Comparison of ENCODE assay signal across 27 cellular contexts in genomic region chr18:39748727-39749126, GRCh38.
DNase-seq lines count a peak whose midpoint lies in the region; ATAC-seq, FAIRE-seq and TF ChIP-seq lines count a peak whose summit lies in the region.
"Had no signal": no experiment of that assay in that cellular context is flagged by ENCODE, and none has a peak within 500 bp of the region (broad histone marks: within the 10 kb centered on the region; RNA-seq: fewer than 3 reads in every experiment).

No MANE protein-coding gene starts in this region.

- no peaks in the 10 kb centered on the region for H3K4me1 Mint-ChIP-seq in endodermal cell
- H3K4me1 Mint-ChIP-seq in activated T-cell treated with anti-CD3 and anti-CD28 coated beads, Interleukin-2, amount 50 U/mL, for 72 hours (ENCODE audit: low read depth), result no peaks in the 10 kb centered on the region
- H3K4me1 Mint-ChIP-seq: CD14-positive monocyte; CD4-positive, alpha-beta memory T cell; CD4-positive, CD25-positive, alpha-beta regulatory T cell; CD8-positive, alpha-beta memory T cell had no signal

- H2AK5ac ChIP-seq in trophoblast cell (ENCODE audit: low read length), result no peak overlapping the region

- H3K23ac ChIP-seq in trophoblast cell (ENCODE audit: low read length), result no peak overlapping the region

- H3K27me3 Mint-ChIP-seq in endodermal cell (ENCODE audit: insufficient read depth), result no peaks in the 10 kb centered on the region
- H3K27me3 Mint-ChIP-seq in activated T-cell treated with anti-CD3 and anti-CD28 coated beads, Interleukin-2, amount 50 U/mL, for 72 hours (ENCODE audit: low read depth), result no peaks in the 10 kb centered on the region
- H3K27me3 Mint-ChIP-seq: CD4-positive, alpha-beta memory T cell; CD4-positive, CD25-positive, alpha-beta regulatory T cell; CD8-positive, alpha-beta memory T cell had no signal

- H3K4me2 ChIP-seq in A549 (no peak overlapping the region), trophoblast cell (ENCODE audit: low read length) (no peak overlapping the region)
- H3K4me2 ChIP-seq: BLaER1 had no signal

- H3K9me3 ChIP-seq in A549 (peaks cover 3% of the 10 kb centered on the region; the same call in 1 of the 3 replicates), endodermal cell (ENCODE audit: control insufficient read depth, low read length) (peaks cover 27% of the 10 kb centered on the region), trophoblast cell (ENCODE audit: insufficient read depth, low read depth, low read length) (peaks cover 5% of the 10 kb centered on the region), testis (no peaks in the 10 kb centered on the region), uterus (no peaks in the 10 kb centered on the region)
- H3K9me3 ChIP-seq: BE2C, BLaER1 had no signal

- no peaks in the 10 kb centered on the region for H3K4me1 ChIP-seq in A549
- no peaks in the 10 kb centered on the region for H3K4me1 ChIP-seq in endodermal cell (ENCODE audit: control insufficient read depth, insufficient read depth, low read length)
- H3K4me1 ChIP-seq in trophoblast cell (ENCODE audit: control insufficient read depth in 1 of 2, insufficient read depth in 2 of 2, low read length in 2 of 2), result peaks cover 0 to 2% of the 10 kb centered on the region in 2 experiments
- peaks cover 1% of the 10 kb centered on the region for H3K4me1 ChIP-seq in testis
- no peaks in the 10 kb centered on the region for H3K4me1 ChIP-seq in uterus
- H3K4me1 ChIP-seq: BE2C, BLaER1 had no signal

- H3K9me3 Mint-ChIP-seq in endodermal cell, result peaks cover 17% of the 10 kb centered on the region
- peaks cover 4 to 12% of the 10 kb centered on the region in 2 donors for H3K9me3 Mint-ChIP-seq in activated T-cell treated with anti-CD3 and anti-CD28 coated beads, Interleukin-2, amount 50 U/mL, for 72 hours

- no peak overlapping the region for H2AFZ ChIP-seq in trophoblast cell (ENCODE audit: insufficient read depth, low read length, poor library complexity)

- H3K4ac ChIP-seq in trophoblast cell (ENCODE audit: low read depth, low read length), result no peak overlapping the region

- H3K27ac Mint-ChIP-seq in endodermal cell, result no peak overlapping the region
- H3K27ac Mint-ChIP-seq in activated T-cell treated with anti-CD3 and anti-CD28 coated beads, Interleukin-2, amount 50 U/mL, for 72 hours, result no peak overlapping the region
- H3K27ac Mint-ChIP-seq: CD4-positive, alpha-beta memory T cell; CD4-positive, CD25-positive, alpha-beta regulatory T cell; CD8-positive, alpha-beta memory T cell had no signal

- H3K36me3 ChIP-seq in endodermal cell (ENCODE audit: control insufficient read depth, insufficient read depth, low read length), result peaks cover 14% of the 10 kb centered on the region
- peaks cover 1 to 5% of the 10 kb centered on the region in 2 experiments for H3K36me3 ChIP-seq in trophoblast cell (ENCODE audit: control insufficient read depth in 1 of 2, insufficient read depth in 2 of 2, low read length in 2 of 2)
- no peaks in the 10 kb centered on the region for H3K36me3 ChIP-seq in testis (ENCODE audit: low read depth, missing control alignments)
- no peaks in the 10 kb centered on the region for H3K36me3 ChIP-seq in uterus
- H3K36me3 ChIP-seq: BE2C, BLaER1 had no signal

- TF ChIP-seq CTCF in A549 (IDR thresholded peaks at IDR 0.05) (no peak), endodermal cell (conservative IDR thresholded peaks at IDR 0.05) (no peak), testis (IDR thresholded peaks at IDR 0.05) (no peak), uterus (IDR thresholded peaks at IDR 0.05) (no peak)

- no peak overlapping the region for H4K12ac ChIP-seq in trophoblast cell (ENCODE audit: low read depth, low read length)

- no peak overlapping the region for H4K91ac ChIP-seq in trophoblast cell (ENCODE audit: low read depth, low read length)

- CTCF ChIA-PET in A549 (lab: Yijun Ruan, JAX), result no interaction called here

- H3K36me3 Mint-ChIP-seq in endodermal cell (ENCODE audit: low read depth), result peaks cover 16% of the 10 kb centered on the region
- H3K36me3 Mint-ChIP-seq in activated T-cell treated with anti-CD3 and anti-CD28 coated beads, Interleukin-2, amount 50 U/mL, for 72 hours (ENCODE audit: insufficient read depth in 2 of 2), result peaks cover 0 to 2% of the 10 kb centered on the region in 2 donors
- H3K36me3 Mint-ChIP-seq: CD4-positive, alpha-beta memory T cell; CD4-positive, CD25-positive, alpha-beta regulatory T cell; CD8-positive, alpha-beta memory T cell had no signal

- no peak for ATAC-seq in A549
- ATAC-seq in activated T-cell treated with anti-CD3 and anti-CD28 coated beads, Interleukin-2, amount 50 U/mL, for 72 hours (replicated peaks in 1 of 2), result no peak
- ATAC-seq in GM18909 (IDR thresholded peaks at IDR 0.05; ENCODE audit: poor library complexity, unreplicated experiment), result no peak
- ATAC-seq: GM12878 had no signal

- no peak for TF ChIP-seq EP300 in A549 (IDR thresholded peaks at IDR 0.05)

- no peaks in the 10 kb centered on the region for H3K79me2 ChIP-seq in trophoblast cell (ENCODE audit: control insufficient read depth, insufficient read depth, low read length, poor library complexity)

- FAIRE-seq in A549 (lab: Jason Lieb, UNC) (no peak), HTR-8/SVneo (lab: Jason Lieb, UNC) (no peak)
- FAIRE-seq: GM12878, GM12892, GM18507, GM19239 had no signal

- H3K27ac ChIP-seq in A549 (no peak overlapping the region), endodermal cell (ENCODE audit: low read depth, low read length) (no peak overlapping the region), trophoblast cell (ENCODE audit: low read depth, low read length) (no peak overlapping the region), testis (peak overlapping the region; percentile 23 to 47), uterus (no peak overlapping the region)
- H3K27ac ChIP-seq: BLaER1 had no signal

- 100% methylated on average over 2 of the region's 2 CpGs for WGBS in A549 (ENCODE audit: missing lambda C conversion rate)
- 88 to 100% methylated on average over 1 to 2 of the region's 2 CpGs for WGBS in endodermal cell (ENCODE audit: insufficient coverage in 1 of 2, insufficient read length in 1 of 2), 2 experiments
- WGBS in trophoblast cell (ENCODE audit: extremely low coverage, insufficient coverage, insufficient read length), result no CpG with 5 or more reads among the region's 2 CpGs
- 76 to 79% methylated on average over 2 of the region's 2 CpGs for WGBS in testis, 2 donors

- H3K4me3 ChIP-seq in A549 (no peak overlapping the region), endodermal cell (ENCODE audit: low read length) (peak overlapping the region; percentile 28), trophoblast cell (ENCODE audit: low read depth, low read length) (peak overlapping the region; percentile 42), testis (no peak overlapping the region), uterus (no peak overlapping the region)
- H3K4me3 ChIP-seq: BLaER1, GM12878 had no signal

- no peaks in the 10 kb centered on the region for H3K79me1 ChIP-seq in trophoblast cell (ENCODE audit: low read length)

- TF ChIP-seq RAD21 in A549 (conservative IDR thresholded peaks at IDR 0.05 in 1 of 2, IDR thresholded peaks at IDR 0.05 in 1 of 2), result no peak

- POLR2A ChIA-PET in A549 (lab: Yijun Ruan, JAX), result no interaction called here

- TF ChIP-seq POLR2A in A549 (IDR thresholded peaks at IDR 0.05; ENCODE audit: low read length), result no peak
- TF ChIP-seq POLR2A in testis (IDR thresholded peaks at IDR 0.05), result no peak
- TF ChIP-seq POLR2A in uterus (IDR thresholded peaks at IDR 0.05), result no peak

- no peak overlapping the region for H2BK120ac ChIP-seq in trophoblast cell (ENCODE audit: insufficient read depth, low read length, poor library complexity)

- H3K27me3 ChIP-seq in endodermal cell (ENCODE audit: control insufficient read depth, insufficient read depth, low read length, poor library complexity, severe bottlenecking), result no peaks in the 10 kb centered on the region
- H3K27me3 ChIP-seq in trophoblast cell (ENCODE audit: insufficient read depth, low read length), result no peaks in the 10 kb centered on the region
- no peaks in the 10 kb centered on the region for H3K27me3 ChIP-seq in testis
- H3K27me3 ChIP-seq in uterus, result no peaks in the 10 kb centered on the region
- H3K27me3 ChIP-seq: BE2C, BLaER1 had no signal

- no peak overlapping the region for H2BK12ac ChIP-seq in trophoblast cell (ENCODE audit: low read length)

- intact Hi-C loops in testis (cut with DNase I; ENCODE audit: low total_unique reads) (no loop called here), uterus (cut with DNase I; ENCODE audit: low total_unique reads) (no loop called here)

- no peak overlapping the region for H3K9ac ChIP-seq in endodermal cell (ENCODE audit: extremely low read depth, low read length, poor library complexity, severe bottlenecking)
- H3K9ac ChIP-seq in trophoblast cell (ENCODE audit: low read length), result no peak overlapping the region
- H3K9ac ChIP-seq: BLaER1 had no signal

- H3K18ac ChIP-seq in trophoblast cell (ENCODE audit: low read length), result no peak overlapping the region

- DNase-seq in A549 (ENCODE audit: low read depth in 1 of 2, low spot score in 1 of 2) (no peak), endodermal cell (no peak), trophoblast cell (peak; percentile 1 to 31), testis (no peak), uterus (no peak), HTR-8/SVneo (ENCODE audit: insufficient read length, low spot score) (no peak)
- no peak for DNase-seq in activated T-cell treated with anti-CD3 and anti-CD28 coated beads, Interleukin-2, amount 50 U/mL, for 72 hours
- DNase-seq: ACHN; BE2C; C1 segment of cervical spinal cord; CD4-positive, alpha-beta memory T cell; CD4-positive, CD25-positive, alpha-beta regulatory T cell; CD8-positive, alpha-beta memory T cell; COR-L47; DMS 273 treated with DMSO at 0.1 percent for 48 hours; DMS153; DMS53; DMS79; DND-41; GDM1 had no signal

- no peak overlapping the region for H4K8ac ChIP-seq in trophoblast cell (ENCODE audit: low read depth, low read length)

- no peak overlapping the region for H3K4me3 Mint-ChIP-seq in endodermal cell
- H3K4me3 Mint-ChIP-seq in activated T-cell treated with anti-CD3 and anti-CD28 coated beads, Interleukin-2, amount 50 U/mL, for 72 hours, result no peak overlapping the region
- H3K4me3 Mint-ChIP-seq: CD14-positive monocyte; CD4-positive, alpha-beta memory T cell; CD4-positive, CD25-positive, alpha-beta regulatory T cell; CD8-positive, alpha-beta memory T cell had no signal

- H2BK5ac ChIP-seq in trophoblast cell (ENCODE audit: low read depth, low read length, poor library complexity), result no peak overlapping the region

- H3K14ac ChIP-seq in trophoblast cell (ENCODE audit: low read length), result no peak overlapping the region

TF ChIP-seq in A549, 52 proteins besides CTCF, POLR2A, EP300 and RAD21:
- TF ChIP-seq ZFP36 (IDR thresholded peaks at IDR 0.05; ENCODE audit: borderline replicate concordance, partially characterized antibody) (peak; percentile 11), HDAC2 (IDR thresholded peaks at IDR 0.05) (no peak)

Comparison
In these comparisons a context has a peak if more than half of its experiments do, and no peak if none do; other contexts are left out.
1. DNase-seq: peak in trophoblast cell (2 of 2); none in A549 (0 of 2), endodermal cell (single experiment), testis (single experiment), uterus (0 of 2), activated T-cell treated with anti-CD3 and anti-CD28 coated beads, Interleukin-2, amount 50 U/mL, for 72 hours (0 of 2) and HTR-8/SVneo (single experiment).
2. H3K27ac ChIP-seq: peak in testis (2 of 2); none in A549 (0 of 2), endodermal cell (single experiment), trophoblast cell (single experiment) and uterus (0 of 2).
3. H3K4me3 ChIP-seq: peak in endodermal cell (single experiment) and trophoblast cell (single experiment); none in A549 (single experiment), testis (0 of 2) and uterus (0 of 2).